ENCODE assay signal across 10 cellular contexts in the genomic region with DNA sequence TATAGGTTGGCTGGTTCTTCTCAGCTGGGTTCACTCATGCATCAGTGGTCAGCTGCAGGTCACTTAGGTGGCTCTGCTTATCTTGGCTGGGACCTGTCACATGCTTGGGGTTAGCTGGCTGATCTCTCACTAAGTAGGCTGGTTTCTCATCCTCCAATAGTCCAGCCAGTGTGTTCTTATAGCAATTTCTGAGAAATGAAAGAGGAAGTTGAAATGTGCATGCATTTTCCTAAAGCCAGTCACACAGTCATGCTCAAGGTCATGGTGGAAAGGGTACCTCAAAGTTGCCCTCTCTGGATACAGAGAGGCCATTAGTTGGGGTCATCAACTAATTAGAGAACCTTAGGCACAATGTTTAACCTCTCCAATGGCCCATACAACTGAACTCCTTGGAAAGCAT.
A peak's percentile ranks its signal among the peaks of the same experiment; 100 is the strongest.
DNase-seq lines count a peak whose midpoint lies in the region; ATAC-seq and TF ChIP-seq lines count a peak whose summit lies in the region.
"Had no signal": no experiment of that assay in that cellular context is flagged by ENCODE, and none has a peak within 500 bp of the region (broad histone marks: within the 10 kb centered on the region; RNA-seq: fewer than 3 reads in every experiment).

No MANE protein-coding gene starts in this region.

- intact Hi-C loops in posterior vena cava (cut with DNase I), result no loop called here
- intact Hi-C loops in natural killer cell (cut with micrococcal nuclease), result no loop called here

- H3K27ac Mint-ChIP-seq in memory B cell, result peak overlapping the region; percentile 42
- H3K27ac Mint-ChIP-seq in natural killer cell, result no peak overlapping the region
- H3K27ac Mint-ChIP-seq: nephron progenitor cell had no signal

- no peaks in the 10 kb centered on the region for H3K27me3 Mint-ChIP-seq in memory B cell
- peaks cover 18 to 31% of the 10 kb centered on the region in 2 donors for H3K27me3 Mint-ChIP-seq in natural killer cell (ENCODE audit: low read depth in 2 of 2)

- H3K36me3 Mint-ChIP-seq in memory B cell, result no peaks in the 10 kb centered on the region
- no peaks in the 10 kb centered on the region for H3K36me3 Mint-ChIP-seq in natural killer cell

- no peak for TF ChIP-seq CTCF in natural killer cell (IDR thresholded peaks at IDR 0.05)

- DNase-seq in memory B cell (ENCODE audit: low spot score in 2 of 2), result no peak
- no peak for DNase-seq in activated effector memory CD4-positive, alpha-beta T cell treated with Interleukin-2 at 50 U/mL for 16 hours
- no peak for DNase-seq in posterior vena cava (ENCODE audit: low spot score)
- no peak for DNase-seq in natural killer cell
- DNase-seq in RKO (ENCODE audit: low spot score), result no peak
- DNase-seq: cerebellar nuclear complex, nephron progenitor cell had no signal

- H3K9me3 Mint-ChIP-seq in memory B cell (no peaks in the 10 kb centered on the region), natural killer cell (no peaks in the 10 kb centered on the region)
- H3K9me3 Mint-ChIP-seq: nephron progenitor cell had no signal

- H3K4me1 Mint-ChIP-seq in memory B cell (peaks cover 17% of the 10 kb centered on the region), natural killer cell (peaks cover 0 to 10% of the 10 kb centered on the region in 2 donors)

- ATAC-seq in GM19023 (IDR thresholded peaks at IDR 0.05; ENCODE audit: unreplicated experiment) (peak; percentile 75), HG02642 (IDR thresholded peaks at IDR 0.05; ENCODE audit: poor library complexity, unreplicated experiment) (peak; percentile 77), HG03565 (IDR thresholded peaks at IDR 0.05; ENCODE audit: unreplicated experiment) (peak; percentile 85), memory B cell (ENCODE audit: low read depth) (peak; percentile 61), natural killer cell (no peak)

- no peak overlapping the region for H3K4me3 Mint-ChIP-seq in memory B cell
- H3K4me3 Mint-ChIP-seq in natural killer cell, result no peak overlapping the region
- H3K4me3 Mint-ChIP-seq: nephron progenitor cell had no signal

Comparison
In these comparisons a context has a peak if more than half of its experiments do, and no peak if none do; other contexts are left out.
1. ATAC-seq: peak in GM19023 (single experiment), HG02642 (single experiment), HG03565 (single experiment) and memory B cell (single experiment); none in natural killer cell (0 of 3).